Comparison of ENCODE assay signal across 8 cellular contexts in genomic region chr11:87037450-87038234, GRCh38. TPM values are rescaled to one million over a fixed set of nuclear protein-coding genes. Genes with fewer than 3 reads are reported as not detected.
A peak's percentile ranks its signal among the peaks of the same experiment; 100 is the strongest.
DNase-seq lines count a peak whose midpoint lies in the region; ATAC-seq and TF ChIP-seq lines count a peak whose summit lies in the region.

Gene TMEM135, plus strand, starts transcription at chr11:87037934. Its CDS starts 112 bp downstream, at chr11:87038046.

- 1% methylated on average over 35 to 58 of the region's 66 CpGs for WGBS in testis, 2 donors

- H3K4me2 ChIP-seq in osteoblast (ENCODE audit: insufficient read depth, low read length), result peak within 1 kb of the TSS; percentile 96

- H3K9me3 Mint-ChIP-seq in activated naive CD8-positive, alpha-beta T cell (ENCODE audit: low read depth), result no peaks in the 10 kb centered on the region
- H3K9me3 Mint-ChIP-seq in glutamatergic neuron (ENCODE audit: unreplicated experiment), result no peaks in the 10 kb centered on the region

- intact Hi-C loops in testis (cut with DNase I; ENCODE audit: low total_unique reads), result no loop called here

- H3K27ac Mint-ChIP-seq in activated naive CD8-positive, alpha-beta T cell, result peak within 1 kb of the TSS; percentile 86
- H3K27ac Mint-ChIP-seq in glutamatergic neuron (ENCODE audit: unreplicated experiment), result peak within 1 kb of the TSS; percentile 87

- H3K27me3 ChIP-seq in osteoblast (ENCODE audit: insufficient read depth, low read length) (peaks cover 2% of the 10 kb centered on the region), testis (no peaks in the 10 kb centered on the region)

- H3K4me1 ChIP-seq in osteoblast (ENCODE audit: insufficient read depth, low read length) (peaks cover 20% of the 10 kb centered on the region), testis (no peaks in the 10 kb centered on the region)

- TF ChIP-seq CTCF in GM12864 (IDR thresholded peaks at IDR 0.05; ENCODE audit: low read depth, low read length, missing control alignments) (peak; percentile 1), glutamatergic neuron (IDR thresholded peaks at IDR 0.05; ENCODE audit: partially characterized antibody, unreplicated experiment) (no peak), osteoblast (IDR thresholded peaks at IDR 0.05; ENCODE audit: extremely low read depth, low read depth, low read length) (no peak), testis (IDR thresholded peaks at IDR 0.05) (no peak)

- H3K79me2 ChIP-seq in osteoblast (ENCODE audit: insufficient read depth, low read length), result peaks cover 37% of the 10 kb centered on the region

- H4K20me1 ChIP-seq in osteoblast (ENCODE audit: insufficient read depth, low read length), result peaks cover 12% of the 10 kb centered on the region

- H3K9me3 ChIP-seq in osteoblast (ENCODE audit: low read depth, low read length) (no peaks in the 10 kb centered on the region), testis (no peaks in the 10 kb centered on the region)

- no peaks in the 10 kb centered on the region for H3K27me3 Mint-ChIP-seq in activated naive CD8-positive, alpha-beta T cell
- H3K27me3 Mint-ChIP-seq in glutamatergic neuron (ENCODE audit: unreplicated experiment), result peaks cover 2% of the 10 kb centered on the region

- peak within 1 kb of the TSS; percentile 87 for H3K4me3 ChIP-seq in GM12864 (ENCODE audit: low read depth, low read length)
- peak within 1 kb of the TSS; percentile 97 for H3K4me3 ChIP-seq in osteoblast (ENCODE audit: insufficient read depth, low read length)
- H3K4me3 ChIP-seq in testis, result peak within 1 kb of the TSS; percentile 81 to 92

- DNase-seq in GM12864 (ENCODE audit: low read depth) (peak; percentile 85), NCI-H1105 treated with DMSO at 0.1 percent for 48 hours (lab: John Stamatoyannopoulos, UW) (peak; percentile 94), SKM-1 treated with dmso at 0.1 percent for 144 hours (lab: John Stamatoyannopoulos, UW; ENCODE audit: unreplicated experiment) (peak; percentile 95), glutamatergic neuron (peak; percentile 96), osteoblast (ENCODE audit: insufficient read length, low spot score, missing footprints) (peak; percentile 98), testis (peak; percentile 97)

- H3K4me3 Mint-ChIP-seq in activated naive CD8-positive, alpha-beta T cell, result peak within 1 kb of the TSS; percentile 96
- peak within 1 kb of the TSS; percentile 93 for H3K4me3 Mint-ChIP-seq in glutamatergic neuron (ENCODE audit: unreplicated experiment)

- peak within 1 kb of the TSS; percentile 64 for H3K27ac ChIP-seq in osteoblast (ENCODE audit: low read depth, low read length)
- H3K27ac ChIP-seq in testis, result peak within 1 kb of the TSS; percentile 89 to 94

- ATAC-seq in HG02678 (IDR thresholded peaks at IDR 0.05; ENCODE audit: unreplicated experiment), result peak; percentile 99

- no peak for TF ChIP-seq POLR2A in testis (IDR thresholded peaks at IDR 0.05)

- H2AFZ ChIP-seq in osteoblast (ENCODE audit: low read length), result peak within 1 kb of the TSS; percentile 97

- H3K36me3 ChIP-seq in osteoblast (ENCODE audit: insufficient read depth, low read length), result no peaks in the 10 kb centered on the region
- no peaks in the 10 kb centered on the region for H3K36me3 ChIP-seq in testis (ENCODE audit: low read depth, missing control alignments)

- H3K4me1 Mint-ChIP-seq in activated naive CD8-positive, alpha-beta T cell (ENCODE audit: low read depth), result peaks cover 40% of the 10 kb centered on the region
- peaks cover 17% of the 10 kb centered on the region for H3K4me1 Mint-ChIP-seq in glutamatergic neuron (ENCODE audit: low read depth, unreplicated experiment)

- H3K36me3 Mint-ChIP-seq in activated naive CD8-positive, alpha-beta T cell, result peaks cover 3% of the 10 kb centered on the region
- H3K36me3 Mint-ChIP-seq in glutamatergic neuron (ENCODE audit: unreplicated experiment), result no peaks in the 10 kb centered on the region

RNA-seq across cellular contexts. Expression of gene TMEM135, which starts in this region (rescaled TPM):
- total RNA-seq in glutamatergic neuron (ENCODE audit: unreplicated experiment) (38.1 TPM), osteoblast (35.8 and 56.0 TPM in 2 replicates), testis (10 to 100 TPM; 42.1 to 59.0 TPM)
- 21.3 TPM for polyA plus RNA-seq in testis (ENCODE audit: insufficient read depth, low read depth, low replicate concordance)

Comparison
In these comparisons a context has a peak if more than half of its experiments do, and no peak if none do; other contexts are left out.
1. Peak in every context shown above with its lines: DNase-seq, ATAC-seq, H3K4me3 ChIP-seq and H3K27ac ChIP-seq.